Comparison of ENCODE assay signal across 23 cellular contexts in the genomic region with DNA sequence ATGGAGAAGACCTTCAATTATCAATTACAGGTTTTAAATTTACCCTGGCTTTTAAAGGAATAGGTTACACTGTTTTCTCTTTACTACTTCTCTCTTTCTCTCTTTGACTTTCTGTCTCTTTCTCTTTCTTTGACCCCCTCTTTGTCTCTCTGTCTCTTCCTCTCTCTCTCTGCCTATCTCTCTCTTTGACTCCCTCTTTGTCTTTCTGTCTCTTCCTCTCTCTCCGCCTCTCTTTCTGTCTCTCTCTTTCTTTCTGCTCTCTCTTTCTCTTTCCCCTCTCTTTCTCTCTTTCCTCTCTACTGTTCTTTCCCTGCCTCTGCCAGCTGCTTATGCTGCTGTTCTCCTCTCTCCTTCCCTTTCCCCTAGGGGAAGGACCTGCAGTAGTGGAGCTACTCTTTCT.
DNase-seq lines count a peak whose midpoint lies in the region; ATAC-seq, FAIRE-seq and TF ChIP-seq lines count a peak whose summit lies in the region.
"Had no signal": no experiment of that assay in that cellular context is flagged by ENCODE, and none has a peak within 500 bp of the region (broad histone marks: within the 10 kb centered on the region; RNA-seq: fewer than 3 reads in every experiment).

No MANE protein-coding gene starts in this region.

- 92% methylated on average over 1 of the region's 1 CpG for whole genome bisulfite sequencing in A549 (ENCODE audit: missing lambda C conversion rate)
- WGBS in endodermal cell (ENCODE audit: insufficient coverage in 1 of 2, insufficient read length in 1 of 2), 2 experiments, result 95 to 100% methylated on average over 1 of the region's 1 CpG
- WGBS in mesendoderm (ENCODE audit: extremely low coverage, insufficient coverage, low lambda C conversion rate), result no CpG with 5 or more reads among the region's 1 CpG

- POLR2A ChIA-PET in A549 (lab: Yijun Ruan, JAX) (no interaction called here), HCT116 (lab: Charles Lee) (interaction anchor here (0.6 to 1.0 kb wide), 2 partner anchors 10 to 129 kb away, joined by 3 to 4 read pairs; no protein-coding TSS in a partner anchor)
- POLR2A ChIA-PET in CD4-positive, alpha-beta memory T cell (lab: Charles Lee; ENCODE audit: partially characterized antibody), result no interaction called here

- H3K27ac ChIP-seq in A549, result peak overlapping the region; percentile 4 to 80; a peak in 4 of 6 replicates
- H3K27ac ChIP-seq in HCT116 (ENCODE audit: low read depth, low read length), result no peak overlapping the region
- no peak overlapping the region for H3K27ac ChIP-seq in endodermal cell (ENCODE audit: low read depth, low read length)
- H3K27ac ChIP-seq in mesendoderm (ENCODE audit: low read depth, low read length), result no peak overlapping the region
- no peak overlapping the region for H3K27ac ChIP-seq in CD4-positive, alpha-beta memory T cell (ENCODE audit: low read depth, low read length)
- H3K27ac ChIP-seq: GM23248 had no signal

- no peak overlapping the region for H3K23ac ChIP-seq in mesendoderm (ENCODE audit: low read length)

- peaks cover 4% of the 10 kb centered on the region for H3K27me3 Mint-ChIP-seq in endodermal cell (ENCODE audit: insufficient read depth)
- peaks cover 5 to 9% of the 10 kb centered on the region in 2 donors for H3K27me3 Mint-ChIP-seq in CD4-positive, alpha-beta memory T cell

- H3K27me3 ChIP-seq in HCT116 (ENCODE audit: insufficient read depth, low read length), result no peaks in the 10 kb centered on the region
- H3K27me3 ChIP-seq in endodermal cell (ENCODE audit: control insufficient read depth, insufficient read depth, low read length, poor library complexity, severe bottlenecking), result no peaks in the 10 kb centered on the region
- H3K27me3 ChIP-seq in mesendoderm (ENCODE audit: insufficient read depth, low read length, poor library complexity), result no peaks in the 10 kb centered on the region
- H3K27me3 ChIP-seq in CD4-positive, alpha-beta memory T cell (ENCODE audit: insufficient read depth, low read length), result no peaks in the 10 kb centered on the region

- CTCF ChIA-PET in A549 (lab: Yijun Ruan, JAX), result interaction anchor here (0.7 to 1.5 kb wide), 2 partner anchors 11 to 102 kb away, joined by 3 to 5 read pairs; no protein-coding TSS in a partner anchor
- CTCF ChIA-PET in HCT116 (lab: Charles Lee), result interaction anchor here (1.5 kb wide), 1 partner anchor 101 kb away, joined by 6 read pairs; no protein-coding TSS in a partner anchor
- CTCF ChIA-PET in CD4-positive, alpha-beta memory T cell (lab: Charles Lee; ENCODE audit: partially characterized antibody), result no interaction called here

- H2AFZ ChIP-seq in HCT116 (ENCODE audit: low read depth, low read length, poor library complexity, severe bottlenecking), result peak overlapping the region; percentile 73
- H2AFZ ChIP-seq: GM23248 had no signal

- peak overlapping the region; percentile 22 for H3K27ac Mint-ChIP-seq in endodermal cell
- H3K27ac Mint-ChIP-seq in CD4-positive, alpha-beta memory T cell, result no peak overlapping the region
- H3K27ac Mint-ChIP-seq: CD8-positive, alpha-beta T cell; HFFc6 had no signal

- no peak for TF ChIP-seq EP300 in A549 (IDR thresholded peaks at IDR 0.05)

- TF ChIP-seq RAD21 in A549 (conservative IDR thresholded peaks at IDR 0.05 in 1 of 2, IDR thresholded peaks at IDR 0.05 in 1 of 2) (no peak), HCT116 (IDR thresholded peaks at IDR 0.05; ENCODE audit: low read depth) (no peak)

- peak overlapping the region; percentile 51 for H2BK5ac ChIP-seq in mesendoderm (ENCODE audit: low read length)

- no peaks in the 10 kb centered on the region for H3K79me2 ChIP-seq in HCT116 (ENCODE audit: insufficient read depth, low read length)
- H3K79me2 ChIP-seq in mesendoderm (ENCODE audit: control insufficient read depth, insufficient read depth, low read length), result no peaks in the 10 kb centered on the region

- H2BK15ac ChIP-seq in mesendoderm (replicated peaks; ENCODE audit: low read depth), result no peak overlapping the region

- H3K9me3 Mint-ChIP-seq in endodermal cell, result peaks cover 45% of the 10 kb centered on the region
- H3K9me3 Mint-ChIP-seq in CD4-positive, alpha-beta memory T cell, result peaks cover 2 to 28% (median 24%) of the 10 kb centered on the region in 8 donors

- H3K4me1 ChIP-seq in A549, result peaks cover 7% of the 10 kb centered on the region
- peaks cover 5 to 19% of the 10 kb centered on the region in 2 experiments; a peak in 3 of 4 replicates for H3K4me1 ChIP-seq in HCT116 (ENCODE audit: control insufficient read depth in 1 of 2, insufficient read depth in 2 of 2, low read length in 2 of 2)
- no peaks in the 10 kb centered on the region for H3K4me1 ChIP-seq in endodermal cell (ENCODE audit: control insufficient read depth, insufficient read depth, low read length)
- H3K4me1 ChIP-seq in mesendoderm (ENCODE audit: control insufficient read depth, low read depth, low read length), result no peaks in the 10 kb centered on the region
- no peaks in the 10 kb centered on the region for H3K4me1 ChIP-seq in CD4-positive, alpha-beta memory T cell (ENCODE audit: insufficient read depth, low read length)
- H3K4me1 ChIP-seq: Caco-2 had no signal

- H3K4me2 ChIP-seq in A549, result no peak overlapping the region
- H3K4me2 ChIP-seq in HCT116 (ENCODE audit: low read length), result no peak overlapping the region
- H3K4me2 ChIP-seq in mesendoderm (ENCODE audit: low read length), result no peak overlapping the region

- no peak overlapping the region for H2BK120ac ChIP-seq in mesendoderm (ENCODE audit: low read depth, low read length)

- H3K4me3 ChIP-seq in A549 (no peak overlapping the region), HCT116 (replicated peaks in 1 of 2; ENCODE audit: low read depth in 1 of 2, low read length in 2 of 2) (no peak overlapping the region), endodermal cell (ENCODE audit: low read length) (no peak overlapping the region), mesendoderm (ENCODE audit: low read length) (no peak overlapping the region)
- no peak overlapping the region for H3K4me3 ChIP-seq in CD4-positive, alpha-beta memory T cell (ENCODE audit: low read length in 2 of 2)
- H3K4me3 ChIP-seq: GM12878, GM23248 had no signal

- TF ChIP-seq POLR2A in A549 (IDR thresholded peaks at IDR 0.05; ENCODE audit: low read length) (no peak), HCT116 (IDR thresholded peaks at IDR 0.05; ENCODE audit: borderline replicate concordance, extremely low read depth, insufficient read depth, insufficient read length) (no peak)

- no peaks in the 10 kb centered on the region for H4K20me1 ChIP-seq in HCT116 (ENCODE audit: insufficient read depth)

- H3K9ac ChIP-seq in HCT116 (ENCODE audit: low read length), result no peak overlapping the region
- no peak overlapping the region for H3K9ac ChIP-seq in endodermal cell (ENCODE audit: extremely low read depth, low read length, poor library complexity, severe bottlenecking)
- H3K9ac ChIP-seq in mesendoderm (ENCODE audit: low read length), result no peak overlapping the region
- H3K9ac ChIP-seq: GM23248 had no signal

- no peak overlapping the region for H4K8ac ChIP-seq in mesendoderm (ENCODE audit: low read depth, low read length)

- ATAC-seq in A549 (no peak), HCT116 (no peak), HG03442 (IDR thresholded peaks at IDR 0.05; ENCODE audit: unreplicated experiment) (no peak), Right ventricle myocardium inferior (no peak)
- ATAC-seq: CD8-positive, alpha-beta T cell; GM12878 had no signal

- no peak overlapping the region for H2AK5ac ChIP-seq in mesendoderm (ENCODE audit: low read length)

- H3K36me3 ChIP-seq in HCT116 (ENCODE audit: control insufficient read depth in 1 of 2, insufficient read depth in 2 of 2, low read length in 2 of 2), result no peaks in the 10 kb centered on the region
- H3K36me3 ChIP-seq in endodermal cell (ENCODE audit: control insufficient read depth, insufficient read depth, low read length), result no peaks in the 10 kb centered on the region
- no peaks in the 10 kb centered on the region for H3K36me3 ChIP-seq in mesendoderm (ENCODE audit: control insufficient read depth, insufficient read depth, low read length)
- H3K36me3 ChIP-seq in CD4-positive, alpha-beta memory T cell (ENCODE audit: insufficient read depth, low read length), result no peaks in the 10 kb centered on the region

- intact Hi-C loops in HCT116 (cut with micrococcal nuclease) (no loop called here), Right ventricle myocardium inferior (cut with DNase I) (no loop called here)
- intact Hi-C loops in CD4-positive, alpha-beta memory T cell (cut with micrococcal nuclease), result no loop called here

- DNase-seq in A549 (ENCODE audit: low read depth in 1 of 2, low spot score in 1 of 2) (no peak), HCT116 (ENCODE audit: low read depth, low spot score) (no peak), endodermal cell (no peak), mesendoderm (no peak), Right ventricle myocardium inferior (ENCODE audit: missing footprints) (no peak)
- no peak for DNase-seq in CD4-positive, alpha-beta memory T cell
- DNase-seq: 8988T; C1 segment of cervical spinal cord; Caco-2; CD8-positive, alpha-beta T cell; DMS 273 treated with DMSO at 0.1 percent for 48 hours; DMS79; EL; GDM1; GM23248; H7; HCEC 1CT; HFFc6 had no signal

- TF ChIP-seq CTCF in A549 (IDR thresholded peaks at IDR 0.05) (no peak), HCT116 (IDR thresholded peaks at IDR 0.05 in 2 of 3, conservative IDR thresholded peaks at IDR 0.05 in 1 of 3; ENCODE audit: borderline replicate concordance in 1 of 3, insufficient read depth in 1 of 3, low read depth in 2 of 3, low read length in 2 of 3) (no peak), endodermal cell (conservative IDR thresholded peaks at IDR 0.05) (no peak)

- H3K56ac ChIP-seq in mesendoderm (ENCODE audit: low read length), result peak overlapping the region; percentile 31

- peaks cover 11% of the 10 kb centered on the region for H3K36me3 Mint-ChIP-seq in endodermal cell (ENCODE audit: low read depth)
- H3K36me3 Mint-ChIP-seq in CD4-positive, alpha-beta memory T cell, result peaks cover 5 to 7% of the 10 kb centered on the region in 2 donors

- H3K4me3 Mint-ChIP-seq in endodermal cell, result no peak overlapping the region
- no peak overlapping the region for H3K4me3 Mint-ChIP-seq in CD4-positive, alpha-beta memory T cell
- H3K4me3 Mint-ChIP-seq: CD8-positive, alpha-beta T cell; HFFc6 had no signal

- no peak overlapping the region for H3K18ac ChIP-seq in mesendoderm (ENCODE audit: low read length)

- H3K79me1 ChIP-seq in mesendoderm (ENCODE audit: low read length), result no peaks in the 10 kb centered on the region

- no peak for FAIRE-seq in A549 (lab: Jason Lieb, UNC)
- FAIRE-seq: D721Med, GM12878, GM19239, H1 had no signal

- RAD21 ChIA-PET in HCT116 (lab: Charles Lee; ENCODE audit: low non-redundant PET in 1 of 2, low total read pairs in 2 of 2, uncharacterized antibody in 2 of 2, unreplicated experiment in 2 of 2), result interaction anchor here in 1 of 2 experiments (0.7 kb wide), 1 partner anchor 102 kb away, joined by 3 read pairs; no protein-coding TSS in a partner anchor

- peaks cover 12% of the 10 kb centered on the region for H3K4me1 Mint-ChIP-seq in endodermal cell
- no peaks in the 10 kb centered on the region for H3K4me1 Mint-ChIP-seq in CD4-positive, alpha-beta memory T cell

- H3K9me3 ChIP-seq in A549, result no peaks in the 10 kb centered on the region
- no peaks in the 10 kb centered on the region for H3K9me3 ChIP-seq in HCT116 (ENCODE audit: control insufficient read depth in 1 of 2, insufficient read depth in 1 of 2, low read depth in 1 of 2, low read length in 2 of 2)
- H3K9me3 ChIP-seq in endodermal cell (ENCODE audit: control insufficient read depth, low read length), result peaks cover 24% of the 10 kb centered on the region
- no peaks in the 10 kb centered on the region for H3K9me3 ChIP-seq in CD4-positive, alpha-beta memory T cell (ENCODE audit: control insufficient read depth in 1 of 2, low read length in 2 of 2)

- H4K5ac ChIP-seq in mesendoderm (ENCODE audit: low read length), result no peak overlapping the region

- H3K4ac ChIP-seq in mesendoderm (ENCODE audit: low read depth, low read length), result no peak overlapping the region

- H3K9me2 ChIP-seq in HCT116 (ENCODE audit: insufficient read depth), result no peaks in the 10 kb centered on the region

- BruUV-seq in HCT116 (replicated peaks; lab: Mats Ljungman, UMichigan), result no TSS peak

Comparison
In these comparisons a context has a peak if more than half of its experiments do, and no peak if none do; other contexts are left out.
1. H3K27ac ChIP-seq: peak in A549 (2 of 2); none in HCT116 (single experiment), endodermal cell (single experiment), mesendoderm (single experiment) and CD4-positive, alpha-beta memory T cell (single experiment).